ENCODE assay signal across 37 cellular contexts in genomic region chr12:113172185-113172584, GRCh38. TPM values are rescaled to one million over a fixed set of nuclear protein-coding genes. Genes with fewer than 3 reads are reported as not detected.
"Had no signal": no experiment of that assay in that cellular context is flagged by ENCODE, and none has a peak within 500 bp of the region (broad histone marks: within the 10 kb centered on the region; RNA-seq: fewer than 3 reads in every experiment).

No MANE protein-coding gene starts in this region.

- H3K27ac Mint-ChIP-seq: activated CD4-positive, alpha-beta memory T cell treated with anti-CD3 and anti-CD28 coated beads for 36 hours; activated naive CD4-positive, alpha-beta T cell treated with anti-CD3 and anti-CD28 coated beads, Interleukin-2, amount 50 U/mL, for 24 hours; activated T-helper 17 cell treated with anti-CD3 and anti-CD28 coated beads, Interleukin-2, amount 50 U/mL, for 72 hours; nephron; T-cell; T-helper 2 cell treated with Interferon-gamma antibody and Interleukin-4, amounts not matched to agents 5 μg/mL and 100 μg/mL, for 36 hours had no signal

- H3K4me1 Mint-ChIP-seq: activated T-helper 17 cell treated with anti-CD3 and anti-CD28 coated beads, Interleukin-2, amount 50 U/mL, for 72 hours had no signal

- DNase-seq: activated CD4-positive, alpha-beta memory T cell treated with anti-CD3 and anti-CD28 coated beads for 36 hours; activated CD4-positive, alpha-beta T cell treated with anti-CD3 and anti-CD28 coated beads for 48 hours; activated CD8-positive, alpha-beta memory T cell treated with anti-CD3 and anti-CD28 coated beads, Interleukin-2, amount 50 U/mL, for 4 hours; activated gamma-delta T cell treated with Interleukin-2 at 50 U/mL for 16 hours; activated T-cell treated with anti-CD3 and anti-CD28 coated beads, Interleukin-2, amount 50 U/mL, for 1 hour; anterior cingulate cortex; body of pancreas; dorsolateral prefrontal cortex; effector memory CD4-positive, alpha-beta T cell; erythroblast; hippocampal formation; left cardiac atrium; left ventricle myocardium superior; mucosa of descending colon; retina; sigmoid colon; small intestine; stimulated activated CD4-positive, alpha-beta T cell treated with anti-CD3 and anti-CD28 coated beads, Interleukin-4, amount 100 ng/mL, for 24 hours; stimulated activated naive CD4-positive, alpha-beta T cell treated with Interleukin-2 at 50 U/mL for 16 hours; T-cell had no signal

- ATAC-seq: activated T-helper 17 cell treated with anti-CD3 and anti-CD28 coated beads, Interleukin-2, amount 50 U/mL, for 72 hours; body of pancreas; gastroesophageal sphincter; left cardiac atrium; left ventricle myocardium superior; mucosa of descending colon; T-cell had no signal

- H3K4me3 ChIP-seq: body of pancreas, cardiac muscle cell, coronary artery, dorsolateral prefrontal cortex, gastroesophageal sphincter, mucosa of descending colon, prostate gland, sigmoid colon, tibial nerve had no signal

- H3K9me3 Mint-ChIP-seq: activated naive CD4-positive, alpha-beta T cell treated with anti-CD3 and anti-CD28 coated beads, Interleukin-2, amount 50 U/mL, for 24 hours; activated T-helper 17 cell treated with anti-CD3 and anti-CD28 coated beads, Interleukin-2, amount 50 U/mL, for 72 hours; T-cell; T-helper 2 cell treated with Interferon-gamma antibody and Interleukin-4, amounts not matched to agents 5 μg/mL and 100 μg/mL, for 36 hours had no signal

- H3K27ac ChIP-seq: body of pancreas, cardiac muscle cell, coronary artery, dorsolateral prefrontal cortex, gastroesophageal sphincter, neutrophil, prostate gland, sigmoid colon, tibial nerve had no signal

- H3K27me3 Mint-ChIP-seq: activated CD4-positive, alpha-beta memory T cell treated with anti-CD3 and anti-CD28 coated beads for 36 hours; activated naive CD4-positive, alpha-beta T cell treated with anti-CD3 and anti-CD28 coated beads, Interleukin-2, amount 50 U/mL, for 24 hours; activated T-helper 17 cell treated with anti-CD3 and anti-CD28 coated beads, Interleukin-2, amount 50 U/mL, for 72 hours; T-cell had no signal

- H3K4me1 ChIP-seq: body of pancreas, gastroesophageal sphincter, prostate gland, sigmoid colon, tibial nerve had no signal

- H3K4me3 Mint-ChIP-seq: activated CD4-positive, alpha-beta memory T cell treated with anti-CD3 and anti-CD28 coated beads for 36 hours; activated naive CD4-positive, alpha-beta T cell treated with anti-CD3 and anti-CD28 coated beads, Interleukin-2, amount 50 U/mL, for 24 hours; activated T-helper 17 cell treated with anti-CD3 and anti-CD28 coated beads, Interleukin-2, amount 50 U/mL, for 72 hours; nephron; T-cell; T-helper 2 cell treated with Interferon-gamma antibody and Interleukin-4, amounts not matched to agents 5 μg/mL and 100 μg/mL, for 36 hours had no signal

- H3K27me3 ChIP-seq: body of pancreas, cardiac muscle cell, dorsolateral prefrontal cortex, gastroesophageal sphincter, neutrophil, sigmoid colon, tibial nerve had no signal

RNA-seq across cellular contexts. Expression of gene CFAP73, which starts 22.7 kb away (rescaled TPM):
- total RNA-seq: cardiac muscle cell, fibroblast of lung, fibroblast of villous mesenchyme, gastroesophageal sphincter, left cardiac atrium, left ventricle myocardium superior, lung microvascular endothelial cell, mesenteric fat pad, osteocyte, sigmoid colon, tibial nerve, ureter had no signal
- polyA plus RNA-seq: cardiac muscle cell, fibroblast of lung, keratinocyte had no signal

RNA-seq across cellular contexts. Expression of gene RASAL1, which starts 36.6 kb away (rescaled TPM):
- total RNA-seq: fibroblast of lung, fibroblast of villous mesenchyme, left cardiac atrium, left ventricle myocardium superior, lung microvascular endothelial cell, mesenteric fat pad, osteocyte had no signal
- polyA plus RNA-seq: fibroblast of lung had no signal
